1 cellular context compared by ENCODE assay signal in genomic region chr16:86515420-86515779, GRCh38.
TF ChIP-seq lines count a peak whose summit lies in the region.

No MANE protein-coding gene starts in this region.

TF ChIP-seq in GM23338, 12 proteins besides CTCF, POLR2A, EP300 and RAD21 (continued from another document):
- TF ChIP-seq CREB1 (CRISPR knock-in tag; IDR thresholded peaks at IDR 0.05; ENCODE audit: low read depth) = no peak
